4 cellular contexts compared by ENCODE assay signal in genomic region chr13:92270990-92271389, GRCh38.
"Had no signal": no experiment of that assay in that cellular context is flagged by ENCODE, and none has a peak within 500 bp of the region (broad histone marks: within the 10 kb centered on the region; RNA-seq: fewer than 3 reads in every experiment).

No MANE protein-coding gene starts in this region.

- ATAC-seq: GM23338 had no signal

- DNase-seq: H9, HCEC 1CT, IMR-90 had no signal

- H3K4me3 ChIP-seq: GM23338 had no signal
